17 cellular contexts compared by ENCODE assay signal in genomic region chr11:44542372-44542771, GRCh38. TPM values are rescaled to one million over a fixed set of nuclear protein-coding genes. Genes with fewer than 3 reads are reported as not detected.
A peak's percentile ranks its signal among the peaks of the same experiment; 100 is the strongest.
DNase-seq lines count a peak whose midpoint lies in the region; ATAC-seq and TF ChIP-seq lines count a peak whose summit lies in the region.
"Had no signal": no experiment of that assay in that cellular context is flagged by ENCODE, and none has a peak within 500 bp of the region (broad histone marks: within the 10 kb centered on the region; RNA-seq: fewer than 3 reads in every experiment).

No MANE protein-coding gene starts in this region.

- no peak for TF ChIP-seq EP300 in suprapubic skin (IDR thresholded peaks at IDR 0.05)

- peak; percentile 45 for ATAC-seq in activated CD8-positive, alpha-beta T cell treated with anti-CD3 and anti-CD28 coated beads, Interleukin-2, amount 10 ng/mL, durations not matched to agents 7 days and 5 days
- ATAC-seq: PC-3 had no signal

- no peaks in the 10 kb centered on the region for H3K4me1 ChIP-seq in suprapubic skin
- H3K4me1 ChIP-seq: HAP-1 had no signal

- H3K27me3 ChIP-seq in suprapubic skin: no peaks in the 10 kb centered on the region
- H3K27me3 ChIP-seq: BLaER1 had no signal

- H3K4me3 ChIP-seq in suprapubic skin: no peak overlapping the region
- H3K4me3 ChIP-seq: BLaER1, HAP-1 had no signal

- DNase-seq in DMS 273 (lab: John Stamatoyannopoulos, UW; ENCODE audit: unreplicated experiment) (peak; percentile 14), DMS 273 treated with DMSO at 0.1 percent for 48 hours (lab: John Stamatoyannopoulos, UW) (no peak), COR-L47 (lab: John Stamatoyannopoulos, UW) (peak; percentile 1), immature natural killer cell (peak in 2 of 3 donors; percentile 14 to 17), suprapubic skin (ENCODE audit: low spot score in 2 of 2) (no peak), NOMO-1 treated with DMSO at 0.1 percent for 48 hours (lab: John Stamatoyannopoulos, UW; ENCODE audit: unreplicated experiment) (no peak)
- DNase-seq in activated CD8-positive, alpha-beta T cell treated with anti-CD3 and anti-CD28 coated beads, Interleukin-2, amount 10 ng/mL, durations not matched to agents 7 days and 5 days: no peak
- DNase-seq in activated T-helper 2 cell treated with anti-CD3 and anti-CD28 coated beads, Interferon-gamma antibody, Interleukin-2, Interleukin-4, amounts not matched to agents 10 μg/mL and 5 μg/mL and 100 μg/mL, durations not matched to agents 14 hours and 24 hours and 36 hours (ENCODE audit: low spot score): no peak
- DNase-seq: KBM-7, NCI-H1092, NCI-H1930, NCI-H2227 treated with DMSO at 0.1 percent for 48 hours, NCI-H526 treated with DMSO at 0.1 percent for 48 hours, PC-3 had no signal

- no peak overlapping the region for H3K27ac Mint-ChIP-seq in activated CD8-positive, alpha-beta T cell treated with anti-CD3 and anti-CD28 coated beads, Interleukin-2, amount 10 ng/mL, durations not matched to agents 7 days and 5 days
- H3K27ac Mint-ChIP-seq in immature natural killer cell: no peak overlapping the region
- no peak overlapping the region for H3K27ac Mint-ChIP-seq in activated T-helper 2 cell treated with anti-CD3 and anti-CD28 coated beads, Interferon-gamma antibody, Interleukin-2, Interleukin-4, amounts not matched to agents 10 μg/mL and 5 μg/mL and 100 μg/mL, durations not matched to agents 14 hours and 24 hours and 36 hours

- H3K4me3 Mint-ChIP-seq in activated CD8-positive, alpha-beta T cell treated with anti-CD3 and anti-CD28 coated beads, Interleukin-2, amount 10 ng/mL, durations not matched to agents 7 days and 5 days: no peak overlapping the region
- no peak overlapping the region for H3K4me3 Mint-ChIP-seq in immature natural killer cell
- no peak overlapping the region for H3K4me3 Mint-ChIP-seq in activated T-helper 2 cell treated with anti-CD3 and anti-CD28 coated beads, Interferon-gamma antibody, Interleukin-2, Interleukin-4, amounts not matched to agents 10 μg/mL and 5 μg/mL and 100 μg/mL, durations not matched to agents 14 hours and 24 hours and 36 hours (ENCODE audit: low read depth)

- CTCF ChIA-PET in activated CD8-positive, alpha-beta T cell treated with anti-CD3 and anti-CD28 coated beads, Interleukin-2, amount 10 ng/mL, durations not matched to agents 7 days and 5 days (lab: Charles Lee): no interaction called here

- WGBS in suprapubic skin: 92% methylated on average over 3 of the region's 3 CpGs

- POLR2A ChIA-PET in activated CD8-positive, alpha-beta T cell treated with anti-CD3 and anti-CD28 coated beads, Interleukin-2, amount 10 ng/mL, durations not matched to agents 7 days and 5 days (lab: Charles Lee): no interaction called here

- no peaks in the 10 kb centered on the region for H3K27me3 Mint-ChIP-seq in activated CD8-positive, alpha-beta T cell treated with anti-CD3 and anti-CD28 coated beads, Interleukin-2, amount 10 ng/mL, durations not matched to agents 7 days and 5 days (ENCODE audit: low read depth)
- H3K27me3 Mint-ChIP-seq in immature natural killer cell (ENCODE audit: low read depth in 3 of 3): peaks cover 0 to 2% (median 0%) of the 10 kb centered on the region in 3 donors
- H3K27me3 Mint-ChIP-seq in activated T-helper 2 cell treated with anti-CD3 and anti-CD28 coated beads, Interferon-gamma antibody, Interleukin-2, Interleukin-4, amounts not matched to agents 10 μg/mL and 5 μg/mL and 100 μg/mL, durations not matched to agents 14 hours and 24 hours and 36 hours (ENCODE audit: low read depth): no peaks in the 10 kb centered on the region

- H3K36me3 ChIP-seq in suprapubic skin: no peaks in the 10 kb centered on the region
- H3K36me3 ChIP-seq: BLaER1, HAP-1 had no signal

- intact Hi-C loops in activated T-helper 2 cell treated with anti-CD3 and anti-CD28 coated beads, Interferon-gamma antibody, Interleukin-2, Interleukin-4, amounts not matched to agents 10 μg/mL and 5 μg/mL and 100 μg/mL, durations not matched to agents 14 hours and 24 hours and 36 hours (cut with micrococcal nuclease): no loop called here

- TF ChIP-seq CTCF in suprapubic skin (IDR thresholded peaks at IDR 0.05): no peak

- H3K9me3 ChIP-seq in suprapubic skin: no peaks in the 10 kb centered on the region
- H3K9me3 ChIP-seq: HAP-1 had no signal

- H3K36me3 Mint-ChIP-seq in activated CD8-positive, alpha-beta T cell treated with anti-CD3 and anti-CD28 coated beads, Interleukin-2, amount 10 ng/mL, durations not matched to agents 7 days and 5 days (ENCODE audit: low read depth): no peaks in the 10 kb centered on the region
- no peaks in the 10 kb centered on the region for H3K36me3 Mint-ChIP-seq in immature natural killer cell
- H3K36me3 Mint-ChIP-seq in activated T-helper 2 cell treated with anti-CD3 and anti-CD28 coated beads, Interferon-gamma antibody, Interleukin-2, Interleukin-4, amounts not matched to agents 10 μg/mL and 5 μg/mL and 100 μg/mL, durations not matched to agents 14 hours and 24 hours and 36 hours (ENCODE audit: low read depth): no peaks in the 10 kb centered on the region

- no peak for TF ChIP-seq POLR2A in suprapubic skin (IDR thresholded peaks at IDR 0.05)

- no peak overlapping the region for H3K27ac ChIP-seq in suprapubic skin
- H3K27ac ChIP-seq: 22Rv1, BLaER1 had no signal

- H3K4me1 Mint-ChIP-seq in activated CD8-positive, alpha-beta T cell treated with anti-CD3 and anti-CD28 coated beads, Interleukin-2, amount 10 ng/mL, durations not matched to agents 7 days and 5 days (ENCODE audit: low read depth): no peaks in the 10 kb centered on the region
- peaks cover 0 to 4% of the 10 kb centered on the region in 2 donors for H3K4me1 Mint-ChIP-seq in immature natural killer cell
- no peaks in the 10 kb centered on the region for H3K4me1 Mint-ChIP-seq in activated T-helper 2 cell treated with anti-CD3 and anti-CD28 coated beads, Interferon-gamma antibody, Interleukin-2, Interleukin-4, amounts not matched to agents 10 μg/mL and 5 μg/mL and 100 μg/mL, durations not matched to agents 14 hours and 24 hours and 36 hours (ENCODE audit: low read depth)

- no peaks in the 10 kb centered on the region for H3K9me3 Mint-ChIP-seq in activated CD8-positive, alpha-beta T cell treated with anti-CD3 and anti-CD28 coated beads, Interleukin-2, amount 10 ng/mL, durations not matched to agents 7 days and 5 days (ENCODE audit: insufficient read depth)
- H3K9me3 Mint-ChIP-seq in immature natural killer cell: no peaks in the 10 kb centered on the region
- no peaks in the 10 kb centered on the region for H3K9me3 Mint-ChIP-seq in activated T-helper 2 cell treated with anti-CD3 and anti-CD28 coated beads, Interferon-gamma antibody, Interleukin-2, Interleukin-4, amounts not matched to agents 10 μg/mL and 5 μg/mL and 100 μg/mL, durations not matched to agents 14 hours and 24 hours and 36 hours

RNA-seq across cellular contexts. Expression of gene CD82, which starts 23.1 kb away (rescaled TPM):
- total RNA-seq in activated CD8-positive, alpha-beta T cell treated with anti-CD3 and anti-CD28 coated beads, Interleukin-2, amount 10 ng/mL, durations not matched to agents 7 days and 5 days: 10 to 100 TPM; 68.2 to 72.9 TPM
- polyA plus RNA-seq in immature natural killer cell: 10 to 100 TPM in 2 of 3 donors, 1 to 10 TPM in 1; 9.7 to 15.7 (median 10.7) TPM
- total RNA-seq in activated T-helper 2 cell treated with anti-CD3 and anti-CD28 coated beads, Interferon-gamma antibody, Interleukin-2, Interleukin-4, amounts not matched to agents 10 μg/mL and 5 μg/mL and 100 μg/mL, durations not matched to agents 14 hours and 24 hours and 36 hours: 397 and 425 TPM in 2 replicates
- 100 to 1,000 TPM in 3 of 4 donors, 10 to 100 TPM in 1; 77.6 to 155 (median 118) TPM for total RNA-seq in suprapubic skin

Comparison
In these comparisons a context has a peak if more than half of its experiments do, and no peak if none do; other contexts are left out.
1. DNase-seq: peak in DMS 273 (single experiment), COR-L47 (single experiment) and immature natural killer cell (2 of 3); none in DMS 273 treated with DMSO at 0.1 percent for 48 hours (single experiment), activated CD8-positive, alpha-beta T cell treated with anti-CD3 and anti-CD28 coated beads, Interleukin-2, amount 10 ng/mL, durations not matched to agents 7 days and 5 days (single experiment), activated T-helper 2 cell treated with anti-CD3 and anti-CD28 coated beads, Interferon-gamma antibody, Interleukin-2, Interleukin-4, amounts not matched to agents 10 μg/mL and 5 μg/mL and 100 μg/mL, durations not matched to agents 14 hours and 24 hours and 36 hours (single experiment), suprapubic skin (0 of 2) and NOMO-1 treated with DMSO at 0.1 percent for 48 hours (single experiment).